Comparison of ENCODE assay signal across 1 cellular context in the genomic region with DNA sequence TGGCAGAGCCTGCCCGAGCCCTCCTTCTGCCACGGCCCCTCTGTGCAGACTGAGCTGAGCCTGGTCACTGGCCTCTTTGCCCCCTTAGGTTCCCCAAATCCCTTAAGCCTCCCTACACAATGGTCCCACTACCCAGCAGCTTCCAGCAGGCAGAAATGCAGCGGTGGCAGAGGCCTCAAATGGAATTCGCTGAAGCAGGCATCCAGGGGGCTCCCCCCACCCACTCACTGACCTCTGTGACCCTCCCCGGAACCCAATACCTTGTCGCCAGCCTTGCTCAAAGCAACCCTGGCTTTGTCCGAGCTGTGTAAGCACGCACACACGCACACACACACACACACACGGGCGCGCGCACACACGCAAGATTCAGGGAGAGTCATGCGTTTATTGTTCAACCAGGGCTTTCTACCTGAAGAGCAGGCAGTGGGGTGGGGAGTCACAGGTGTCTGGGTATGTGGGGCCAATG.
TF ChIP-seq lines count a peak whose summit lies in the region.

A gene with protein sequence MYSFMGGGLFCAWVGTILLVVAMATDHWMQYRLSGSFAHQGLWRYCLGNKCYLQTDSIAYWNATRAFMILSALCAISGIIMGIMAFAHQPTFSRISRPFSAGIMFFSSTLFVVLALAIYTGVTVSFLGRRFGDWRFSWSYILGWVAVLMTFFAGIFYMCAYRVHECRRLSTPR (minus strand): TSS at position 51 of the 466 bp plus-strand sequence. CDS start 531 bp downstream, outside the sequence.

TF ChIP-seq in H1, 55 proteins besides CTCF, POLR2A, EP300 and RAD21:
- TF ChIP-seq FOSL1 (IDR thresholded peaks at IDR 0.05; ENCODE audit: insufficient read depth, low read depth, low read length) (no peak), POU5F1 (IDR thresholded peaks at IDR 0.05; ENCODE audit: low read depth, low read length) (no peak), SUZ12 (IDR thresholded peaks at IDR 0.05; ENCODE audit: low read length) (no peak), GTF2F1 (IDR thresholded peaks at IDR 0.05; ENCODE audit: borderline replicate concordance, low read depth, low read length) (no peak), NRF1 (IDR thresholded peaks at IDR 0.05; ENCODE audit: low read depth, low read length) (no peak), RFX5 (IDR thresholded peaks at IDR 0.05; ENCODE audit: borderline replicate concordance, low read depth, low read length) (no peak), GABPA (IDR thresholded peaks at IDR 0.05; ENCODE audit: borderline replicate concordance, insufficient read depth, low read length) (no peak), POLR2AphosphoS5 (IDR thresholded peaks at IDR 0.05; ENCODE audit: low read depth, low read length) (no peak), SAP30 (IDR thresholded peaks at IDR 0.05; ENCODE audit: insufficient read depth, insufficient replicate concordance, low read length) (no peak), CEBPB (IDR thresholded peaks at IDR 0.05; ENCODE audit: low read depth, low read length) (no peak), CHD2 (IDR thresholded peaks at IDR 0.05; ENCODE audit: low read length) (no peak), KDM5A (IDR thresholded peaks at IDR 0.05; ENCODE audit: low read length) (no peak), TCF12 (IDR thresholded peaks at IDR 0.05; ENCODE audit: low read depth, low read length) (no peak)
- TF ChIP-seq, protein P1, sequence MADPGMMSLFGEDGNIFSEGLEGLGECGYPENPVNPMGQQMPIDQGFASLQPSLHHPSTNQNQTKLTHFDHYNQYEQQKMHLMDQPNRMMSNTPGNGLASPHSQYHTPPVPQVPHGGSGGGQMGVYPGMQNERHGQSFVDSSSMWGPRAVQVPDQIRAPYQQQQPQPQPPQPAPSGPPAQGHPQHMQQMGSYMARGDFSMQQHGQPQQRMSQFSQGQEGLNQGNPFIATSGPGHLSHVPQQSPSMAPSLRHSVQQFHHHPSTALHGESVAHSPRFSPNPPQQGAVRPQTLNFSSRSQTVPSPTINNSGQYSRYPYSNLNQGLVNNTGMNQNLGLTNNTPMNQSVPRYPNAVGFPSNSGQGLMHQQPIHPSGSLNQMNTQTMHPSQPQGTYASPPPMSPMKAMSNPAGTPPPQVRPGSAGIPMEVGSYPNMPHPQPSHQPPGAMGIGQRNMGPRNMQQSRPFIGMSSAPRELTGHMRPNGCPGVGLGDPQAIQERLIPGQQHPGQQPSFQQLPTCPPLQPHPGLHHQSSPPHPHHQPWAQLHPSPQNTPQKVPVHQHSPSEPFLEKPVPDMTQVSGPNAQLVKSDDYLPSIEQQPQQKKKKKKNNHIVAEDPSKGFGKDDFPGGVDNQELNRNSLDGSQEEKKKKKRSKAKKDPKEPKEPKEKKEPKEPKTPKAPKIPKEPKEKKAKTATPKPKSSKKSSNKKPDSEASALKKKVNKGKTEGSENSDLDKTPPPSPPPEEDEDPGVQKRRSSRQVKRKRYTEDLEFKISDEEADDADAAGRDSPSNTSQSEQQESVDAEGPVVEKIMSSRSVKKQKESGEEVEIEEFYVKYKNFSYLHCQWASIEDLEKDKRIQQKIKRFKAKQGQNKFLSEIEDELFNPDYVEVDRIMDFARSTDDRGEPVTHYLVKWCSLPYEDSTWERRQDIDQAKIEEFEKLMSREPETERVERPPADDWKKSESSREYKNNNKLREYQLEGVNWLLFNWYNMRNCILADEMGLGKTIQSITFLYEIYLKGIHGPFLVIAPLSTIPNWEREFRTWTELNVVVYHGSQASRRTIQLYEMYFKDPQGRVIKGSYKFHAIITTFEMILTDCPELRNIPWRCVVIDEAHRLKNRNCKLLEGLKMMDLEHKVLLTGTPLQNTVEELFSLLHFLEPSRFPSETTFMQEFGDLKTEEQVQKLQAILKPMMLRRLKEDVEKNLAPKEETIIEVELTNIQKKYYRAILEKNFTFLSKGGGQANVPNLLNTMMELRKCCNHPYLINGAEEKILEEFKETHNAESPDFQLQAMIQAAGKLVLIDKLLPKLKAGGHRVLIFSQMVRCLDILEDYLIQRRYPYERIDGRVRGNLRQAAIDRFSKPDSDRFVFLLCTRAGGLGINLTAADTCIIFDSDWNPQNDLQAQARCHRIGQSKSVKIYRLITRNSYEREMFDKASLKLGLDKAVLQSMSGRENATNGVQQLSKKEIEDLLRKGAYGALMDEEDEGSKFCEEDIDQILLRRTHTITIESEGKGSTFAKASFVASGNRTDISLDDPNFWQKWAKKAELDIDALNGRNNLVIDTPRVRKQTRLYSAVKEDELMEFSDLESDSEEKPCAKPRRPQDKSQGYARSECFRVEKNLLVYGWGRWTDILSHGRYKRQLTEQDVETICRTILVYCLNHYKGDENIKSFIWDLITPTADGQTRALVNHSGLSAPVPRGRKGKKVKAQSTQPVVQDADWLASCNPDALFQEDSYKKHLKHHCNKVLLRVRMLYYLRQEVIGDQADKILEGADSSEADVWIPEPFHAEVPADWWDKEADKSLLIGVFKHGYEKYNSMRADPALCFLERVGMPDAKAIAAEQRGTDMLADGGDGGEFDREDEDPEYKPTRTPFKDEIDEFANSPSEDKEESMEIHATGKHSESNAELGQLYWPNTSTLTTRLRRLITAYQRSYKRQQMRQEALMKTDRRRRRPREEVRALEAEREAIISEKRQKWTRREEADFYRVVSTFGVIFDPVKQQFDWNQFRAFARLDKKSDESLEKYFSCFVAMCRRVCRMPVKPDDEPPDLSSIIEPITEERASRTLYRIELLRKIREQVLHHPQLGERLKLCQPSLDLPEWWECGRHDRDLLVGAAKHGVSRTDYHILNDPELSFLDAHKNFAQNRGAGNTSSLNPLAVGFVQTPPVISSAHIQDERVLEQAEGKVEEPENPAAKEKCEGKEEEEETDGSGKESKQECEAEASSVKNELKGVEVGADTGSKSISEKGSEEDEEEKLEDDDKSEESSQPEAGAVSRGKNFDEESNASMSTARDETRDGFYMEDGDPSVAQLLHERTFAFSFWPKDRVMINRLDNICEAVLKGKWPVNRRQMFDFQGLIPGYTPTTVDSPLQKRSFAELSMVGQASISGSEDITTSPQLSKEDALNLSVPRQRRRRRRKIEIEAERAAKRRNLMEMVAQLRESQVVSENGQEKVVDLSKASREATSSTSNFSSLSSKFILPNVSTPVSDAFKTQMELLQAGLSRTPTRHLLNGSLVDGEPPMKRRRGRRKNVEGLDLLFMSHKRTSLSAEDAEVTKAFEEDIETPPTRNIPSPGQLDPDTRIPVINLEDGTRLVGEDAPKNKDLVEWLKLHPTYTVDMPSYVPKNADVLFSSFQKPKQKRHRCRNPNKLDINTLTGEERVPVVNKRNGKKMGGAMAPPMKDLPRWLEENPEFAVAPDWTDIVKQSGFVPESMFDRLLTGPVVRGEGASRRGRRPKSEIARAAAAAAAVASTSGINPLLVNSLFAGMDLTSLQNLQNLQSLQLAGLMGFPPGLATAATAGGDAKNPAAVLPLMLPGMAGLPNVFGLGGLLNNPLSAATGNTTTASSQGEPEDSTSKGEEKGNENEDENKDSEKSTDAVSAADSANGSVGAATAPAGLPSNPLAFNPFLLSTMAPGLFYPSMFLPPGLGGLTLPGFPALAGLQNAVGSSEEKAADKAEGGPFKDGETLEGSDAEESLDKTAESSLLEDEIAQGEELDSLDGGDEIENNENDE (IDR thresholded peaks at IDR 0.05; ENCODE audit: insufficient replicate concordance, low read length), result no peak
